27 cellular contexts compared by ENCODE assay signal in genomic region chrX:19257001-19257400, GRCh38.
"Had no signal": no experiment of that assay in that cellular context is flagged by ENCODE, and none has a peak within 500 bp of the region (broad histone marks: within the 10 kb centered on the region; RNA-seq: fewer than 3 reads in every experiment).

No MANE protein-coding gene starts in this region.

- FAIRE-seq: colon, islet of Langerhans had no signal

- H3K27ac ChIP-seq: dorsolateral prefrontal cortex, foreskin keratinocyte, gastroesophageal sphincter, heart left ventricle, left lung, ovary, psoas muscle, thyroid gland had no signal

- DNase-seq: dorsolateral prefrontal cortex; effector CD4-positive, alpha-beta T cell; foreskin keratinocyte; heart left ventricle; hippocampal formation; left cardiac atrium; left lung; mesendoderm; midbrain; naive thymus-derived CD4-positive, alpha-beta T cell; nucleus accumbens; ovary; posterior cingulate gyrus; psoas muscle; right cardiac atrium; stimulated activated CD4-positive, alpha-beta T cell treated with anti-CD3 and anti-CD28 coated beads, Interleukin-12 subunit alpha, Interleukin-12 subunit beta, amount 100 ng/mL, for 4 hours; stimulated activated CD4-positive, alpha-beta T cell treated with anti-CD3 and anti-CD28 coated beads, Interleukin-1b, Interleukin-23, amount 100 ng/mL, for 48 hours; stimulated activated CD4-positive, alpha-beta T cell treated with anti-CD3 and anti-CD28 coated beads, Interleukin-4, amount 100 ng/mL, for 1 hour; stimulated activated CD8-positive, alpha-beta memory T cell treated with anti-CD3 and anti-CD28 coated beads, Interleukin-4, amount 100 ng/mL, for 48 hours; stimulated activated naive CD4-positive, alpha-beta T cell; stimulated activated naive CD8-positive, alpha-beta T cell treated with anti-CD3 and anti-CD28 coated beads, Interleukin-15, amount 100 ng/mL, for 72 hours; thyroid gland; trophoblast cell had no signal

- H3K4me2 ChIP-seq: smooth muscle cell had no signal

- ATAC-seq: foreskin keratinocyte; gastroesophageal sphincter; heart left ventricle; left cardiac atrium; left lung; naive thymus-derived CD4-positive, alpha-beta T cell; psoas muscle; right cardiac atrium; stimulated activated naive CD8-positive, alpha-beta T cell treated with anti-CD3 and anti-CD28 coated beads, Interleukin-15, amount 100 ng/mL, for 72 hours had no signal

- H3K36me3 ChIP-seq: gastroesophageal sphincter, heart left ventricle, left lung, ovary, thyroid gland had no signal

- H3K27me3 ChIP-seq: foreskin keratinocyte, gastroesophageal sphincter, heart left ventricle, left lung, ovary, thyroid gland had no signal

- H3K4me3 ChIP-seq: dorsolateral prefrontal cortex, gastroesophageal sphincter, heart left ventricle, left lung, ovary, psoas muscle, smooth muscle cell, thyroid gland had no signal

- H3K4me1 ChIP-seq: foreskin keratinocyte, gastroesophageal sphincter, heart left ventricle, left lung, psoas muscle, thyroid gland had no signal

- H3K9me3 ChIP-seq: gastroesophageal sphincter, left lung, ovary, psoas muscle, thyroid gland had no signal
